8 cellular contexts compared by ENCODE assay signal in the genomic region with DNA sequence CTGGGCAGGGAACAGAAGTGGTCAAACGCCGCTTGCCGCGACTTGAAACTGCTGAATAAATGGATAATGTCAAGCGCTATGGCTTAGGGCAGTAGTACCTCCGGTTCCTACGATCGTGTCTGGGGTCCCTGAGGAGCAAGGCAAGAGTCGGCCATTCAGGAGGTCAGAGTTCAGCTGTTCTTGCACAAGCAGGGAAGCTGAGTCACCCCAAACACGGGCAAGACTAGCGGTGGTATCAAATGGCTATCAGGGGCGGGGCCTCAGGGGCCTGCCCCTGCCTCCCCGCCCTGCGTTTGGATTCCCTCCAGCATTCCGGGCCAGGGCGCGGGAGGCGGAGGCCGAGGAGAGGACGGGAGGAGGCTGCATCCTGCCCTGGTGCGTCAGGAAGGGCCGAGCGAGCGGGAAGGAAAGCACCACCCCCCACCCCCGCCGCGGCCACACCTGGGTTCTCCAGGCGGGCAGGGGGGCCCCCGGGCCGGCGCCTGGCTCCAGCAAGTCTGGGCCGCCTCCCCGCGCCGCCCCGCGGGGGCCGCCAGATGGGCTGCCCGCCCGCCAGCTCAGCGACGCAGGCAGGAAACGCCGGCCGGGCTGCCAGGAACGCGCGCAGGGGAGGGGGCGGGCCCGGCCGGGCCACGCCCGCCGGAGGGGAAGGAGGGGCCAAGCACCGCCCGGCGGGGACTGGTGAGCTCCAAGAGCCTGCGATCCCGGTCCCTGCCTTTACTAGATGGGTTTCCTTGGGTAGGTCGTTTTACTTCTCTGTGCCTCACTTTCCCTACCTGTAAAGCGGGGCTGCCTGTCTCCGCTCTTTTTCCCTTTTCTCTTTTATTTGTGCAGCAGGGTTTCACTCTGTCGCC. TPM values are rescaled to one million over a fixed set of nuclear protein-coding genes. Genes with fewer than 3 reads are reported as not detected.
DNase-seq lines count a peak whose midpoint lies in the region; ATAC-seq and TF ChIP-seq lines count a peak whose summit lies in the region.

No MANE protein-coding gene starts in this region.

- H2AFZ ChIP-seq in IMR-90 (replicated peaks; ENCODE audit: low read length, poor library complexity) (peak overlapping the region; percentile 94), OCI-LY7 (ENCODE audit: low read length) (peak overlapping the region; percentile 90)

- BruUV-seq in IMR-90 (replicated peaks; lab: Mats Ljungman, UMichigan) (no TSS peak), OCI-LY7 (replicated peaks; lab: Mats Ljungman, UMichigan) (TSS peak; percentile 54)

- DNase-seq in DMS 273 treated with DMSO at 0.1 percent for 48 hours (lab: John Stamatoyannopoulos, UW) = peak; percentile 96
- peak; percentile 98 for DNase-seq in IMR-90
- peak; percentile 92 for DNase-seq in OCI-LY7 (ENCODE audit: low spot score)
- peak; percentile 91 for DNase-seq in activated T-cell treated with anti-CD3 and anti-CD28 coated beads for 48 hours (ENCODE audit: low read depth)
- DNase-seq in epithelial cell of proximal tubule (ENCODE audit: low read depth) = no peak
- peak; percentile 63 to 71 for DNase-seq in stimulated activated CD8-positive, alpha-beta memory T cell treated with anti-CD3 and anti-CD28 coated beads, Interleukin-4, amount 100 ng/mL, for 4 hours (ENCODE audit: low read depth in 2 of 2, low spot score in 1 of 2)

- no peaks in the 10 kb centered on the region for H3K79me2 ChIP-seq in OCI-LY7 (ENCODE audit: insufficient read depth, low read depth, low read length)

- peak overlapping the region; percentile 98 for H3K14ac ChIP-seq in IMR-90 (replicated peaks; ENCODE audit: low read depth, low read length)

- H3K56ac ChIP-seq in IMR-90 (ENCODE audit: extremely low read depth, insufficient read depth, low read length) = peak overlapping the region; percentile 86

- no peaks in the 10 kb centered on the region for H4K20me1 ChIP-seq in IMR-90 (ENCODE audit: insufficient read depth, low read length)
- H4K20me1 ChIP-seq in OCI-LY7 (ENCODE audit: insufficient read depth, low read length) = no peaks in the 10 kb centered on the region

- 2% methylated on average over 12 of the region's 63 CpGs; no CpG with 5 or more reads in 1 of the 2 experiments for WGBS in IMR-90 (ENCODE audit: extremely low coverage in 2 of 2, insufficient read length in 1 of 2), 2 experiments

- peak; percentile 85 for ATAC-seq in GM21529 (IDR thresholded peaks at IDR 0.05; ENCODE audit: unreplicated experiment)
- peak; percentile 83 for ATAC-seq in IMR-90 (ENCODE audit: low read depth)

- peak overlapping the region; percentile 100 for H3K23ac ChIP-seq in IMR-90 (ENCODE audit: low read depth, low read length)

- POLR2A ChIA-PET in IMR-90 (lab: Charles Lee; ENCODE audit: unreplicated experiment) (interaction anchor here (0.5 to 1.1 kb wide), 7 partner anchors 12 to 145 kb away, joined by 3 to 40 read pairs (median 5); a partner anchor contains a TSS), OCI-LY7 (lab: Charles Lee) (interaction anchor here (0.7 to 3.7 kb wide), 9 partner anchors 12 to 111 kb away, joined by 3 to 25 read pairs (median 4); a partner anchor contains a TSS)

- peaks cover 5% of the 10 kb centered on the region for H3K36me3 ChIP-seq in IMR-90 (ENCODE audit: control insufficient read depth, insufficient read depth, low read length)
- H3K36me3 ChIP-seq in OCI-LY7 (ENCODE audit: insufficient read depth, low read length) = peaks cover 20% of the 10 kb centered on the region; the same call in 1 of the 2 replicates
- H3K36me3 ChIP-seq in mucosa of rectum (ENCODE audit: control insufficient read depth in 2 of 2, insufficient read depth in 2 of 2, low read length in 2 of 2) = peaks cover 0 to 7% of the 10 kb centered on the region in 2 donors

- H3K4ac ChIP-seq in IMR-90 (ENCODE audit: low read depth, low read length) = peak overlapping the region; percentile 99

- H3K9me2 ChIP-seq in OCI-LY7 (ENCODE audit: insufficient read depth, low read length) = no peaks in the 10 kb centered on the region

- TF ChIP-seq CTCF in IMR-90 (conservative IDR thresholded peaks at IDR 0.05; ENCODE audit: low read depth, low read length) (no peak), OCI-LY7 (conservative IDR thresholded peaks at IDR 0.05; ENCODE audit: low read length) (no peak), epithelial cell of proximal tubule (conservative IDR thresholded peaks at IDR 0.05; ENCODE audit: low read depth, low read length) (no peak)

- H2AK5ac ChIP-seq in IMR-90 (ENCODE audit: low read depth, low read length) = peak overlapping the region; percentile 95

- TF ChIP-seq RAD21 in IMR-90 (IDR thresholded peaks at IDR 0.05; ENCODE audit: low read length) = no peak

- peak overlapping the region; percentile 99 for H4K91ac ChIP-seq in IMR-90 (ENCODE audit: insufficient read depth, low read depth, low read length)

- H2BK5ac ChIP-seq in IMR-90 (ENCODE audit: low read depth, low read length, poor library complexity, severe bottlenecking) = peak overlapping the region; percentile 96

- H3K27me3 ChIP-seq in IMR-90 (ENCODE audit: control insufficient read depth, insufficient read depth, low read length) = no peaks in the 10 kb centered on the region
- no peaks in the 10 kb centered on the region for H3K27me3 ChIP-seq in mucosa of rectum (ENCODE audit: control insufficient read depth in 2 of 2, insufficient read depth in 2 of 2, low read length in 2 of 2)

- peak overlapping the region; percentile 99 for H2AK9ac ChIP-seq in IMR-90 (replicated peaks; ENCODE audit: low read depth, low read length, poor library complexity)

- H2BK15ac ChIP-seq in IMR-90 (ENCODE audit: low read depth, low read length) = peak overlapping the region; percentile 75; the same call in 2 of the 3 replicates

- peak overlapping the region; percentile 99 for H2BK120ac ChIP-seq in IMR-90 (ENCODE audit: low read depth, low read length)

- H3K18ac ChIP-seq in IMR-90 (ENCODE audit: low read depth, low read length) = peak overlapping the region; percentile 62

- intact Hi-C loops in IMR-90 (cut with micrococcal nuclease) (loop anchor here (1.0 kb wide), 1 partner anchor 32 kb away; a partner anchor contains a TSS), OCI-LY7 (cut with micrococcal nuclease; ENCODE audit: unreplicated experiment) (loop anchor here (1.0 to 2.0 kb wide), 2 partner anchors 32 to 36 kb away; a partner anchor contains a TSS)

- CTCF ChIA-PET in IMR-90 (lab: Yijun Ruan, JAX) = interaction anchor here (0.6 to 2.5 kb wide), 10 partner anchors 10 to 249 kb away, joined by 3 to 29 read pairs (median 4); a partner anchor contains a TSS
- CTCF ChIA-PET in OCI-LY7 (lab: Charles Lee; ENCODE audit: unreplicated experiment) = interaction anchor here (2.6 kb wide), 1 partner anchor 40 kb away, joined by 11 read pairs; no protein-coding TSS in a partner anchor

- H3K4me1 ChIP-seq in IMR-90 (ENCODE audit: control insufficient read depth, insufficient read depth, low read length) (peaks cover 27% of the 10 kb centered on the region), OCI-LY7 (ENCODE audit: insufficient read depth, low read length, poor library complexity, severe bottlenecking) (peaks cover 20% of the 10 kb centered on the region), mucosa of rectum (ENCODE audit: control insufficient read depth in 2 of 2, insufficient read depth in 2 of 2, low read length in 2 of 2) (peaks cover 26 to 33% of the 10 kb centered on the region in 2 donors)

- in situ Hi-C loops in IMR-90 (cut with MboI; ENCODE audit: low sequenced_read_pairs) = no loop called here

- H2BK20ac ChIP-seq in IMR-90 (ENCODE audit: low read depth, low read length) = peak overlapping the region; percentile 98

- H3K4me2 ChIP-seq in IMR-90 (ENCODE audit: low read depth, low read length) (peak overlapping the region; percentile 54), OCI-LY7 (ENCODE audit: low read length) (peak overlapping the region; percentile 75)

- peak overlapping the region; percentile 90 to 99 for H4K8ac ChIP-seq in IMR-90 (ENCODE audit: low read depth in 2 of 2, low read length in 2 of 2)

- peak overlapping the region; percentile 68 for H4K5ac ChIP-seq in IMR-90 (ENCODE audit: low read depth, low read length)

- peaks cover 3 to 22% of the 10 kb centered on the region in 2 experiments; a peak in 3 of 4 replicates for H3K79me1 ChIP-seq in IMR-90 (ENCODE audit: low read depth in 1 of 2, low read length in 2 of 2)

- peak overlapping the region; percentile 68 for H3K9ac ChIP-seq in IMR-90 (ENCODE audit: low read depth, low read length)
- H3K9ac ChIP-seq in mucosa of rectum (ENCODE audit: low read depth in 1 of 2, low read length in 2 of 2) = peak overlapping the region; percentile 91 to 94

- H3K27ac ChIP-seq in IMR-90 (ENCODE audit: insufficient read depth, low read length) = peak overlapping the region; percentile 92
- peak overlapping the region; percentile 59 for H3K27ac ChIP-seq in OCI-LY7 (ENCODE audit: low read depth, low read length, poor library complexity, severe bottlenecking)
- peak overlapping the region; percentile 91 to 96 for H3K27ac ChIP-seq in mucosa of rectum (ENCODE audit: low read depth in 2 of 2, low read length in 2 of 2)

- TF ChIP-seq POLR2A in IMR-90 (IDR thresholded peaks at IDR 0.05; ENCODE audit: low read depth, low read length) = peak; percentile 72

- peaks cover 8% of the 10 kb centered on the region; the same call in 1 of the 2 replicates for H3K9me1 ChIP-seq in IMR-90 (ENCODE audit: insufficient read depth, low read length)

- dilution Hi-C loops in IMR-90 (cut with HindIII; ENCODE audit: low sequenced_read_pairs, unreplicated experiment) = no loop called here

- H3K9me3 ChIP-seq in IMR-90 (ENCODE audit: control insufficient read depth, insufficient read depth, low read length) (no peaks in the 10 kb centered on the region), OCI-LY7 (ENCODE audit: low read length) (no peaks in the 10 kb centered on the region), mucosa of rectum (ENCODE audit: control insufficient read depth in 2 of 2, low read length in 2 of 2) (no peaks in the 10 kb centered on the region)

- H3K4me3 ChIP-seq in IMR-90 (ENCODE audit: insufficient read depth, low read depth, low read length) (peak overlapping the region; percentile 35), OCI-LY7 (ENCODE audit: low read depth, low read length, poor library complexity, severe bottlenecking) (peak overlapping the region; percentile 71), epithelial cell of proximal tubule (ENCODE audit: low read depth, low read length) (peak overlapping the region; percentile 62), mucosa of rectum (ENCODE audit: low read length in 2 of 2) (peak overlapping the region; percentile 71 to 83)

RNA-seq across cellular contexts. Expression of a gene that starts 32.2 kb away (rescaled TPM):
- total RNA-seq in IMR-90 (2012; rRNA removed) (174 and 186 TPM in 2 replicates), OCI-LY7 (2022) (2.0 and 3.6 TPM in 2 replicates), epithelial cell of proximal tubule (237 and 302 TPM in 2 replicates)
- polyA plus RNA-seq in IMR-90 (2012; rRNA removed) = 148 and 156 TPM in 2 replicates
- polyA plus RNA-seq in IMR-90 (2012; cell fraction: cytosol; rRNA removed) = 283 and 402 TPM in 2 replicates
- polyA plus RNA-seq in IMR-90 (2012; cell fraction: nucleus; rRNA removed; ENCODE audit: low replicate concordance) = 740 and 930 TPM in 2 replicates
- 3.3 and 4.7 TPM in 2 replicates for total RNA-seq in OCI-LY7 (2014; rRNA removed; shearing (Covaris generic))

RNA-seq across cellular contexts. Expression of a gene that starts 58.7 kb away (rescaled TPM):
- total RNA-seq in IMR-90 (2012; rRNA removed) = 46.7 and 53.2 TPM in 2 replicates
- 203 and 207 TPM in 2 replicates for polyA plus RNA-seq in IMR-90 (2012; rRNA removed)
- polyA plus RNA-seq in IMR-90 (2012; cell fraction: cytosol; rRNA removed) = 159 and 176 TPM in 2 replicates
- 138 and 153 TPM in 2 replicates for polyA plus RNA-seq in IMR-90 (2012; cell fraction: nucleus; rRNA removed; ENCODE audit: low replicate concordance)
- total RNA-seq in OCI-LY7 (2014; rRNA removed; shearing (Covaris generic)) = 43.6 and 51.3 TPM in 2 replicates
- total RNA-seq in OCI-LY7 (2022) = 142 and 148 TPM in 2 replicates
- 61.1 and 104 TPM in 2 replicates for total RNA-seq in epithelial cell of proximal tubule

Comparison
In these comparisons a context has a peak if more than half of its experiments do, and no peak if none do; other contexts are left out.
1. RNA of a gene that starts 32.2 kb away (total RNA-seq): 237 to 302 TPM in epithelial cell of proximal tubule and 174 to 186 TPM in IMR-90; 2.0 to 4.7 TPM in OCI-LY7; every median in the first group is over 10 times any median in the second.
2. Peak in every context shown above with its lines, with median percentiles within 50 percentile points of each other: H3K27ac ChIP-seq and H3K4me3 ChIP-seq.